In genomic region chr1:92994105-92994712, GRCh38 we compare ENCODE assay signal across 8 cellular contexts. TPM values are rescaled to one million over a fixed set of nuclear protein-coding genes. Genes with fewer than 3 reads are reported as not detected.
A peak's percentile ranks its signal among the peaks of the same experiment; 100 is the strongest.
DNase-seq lines count a peak whose midpoint lies in the region; ATAC-seq, FAIRE-seq and TF ChIP-seq lines count a peak whose summit lies in the region.

No MANE protein-coding gene starts in this region.

- peak; percentile 82 for FAIRE-seq in GM18507 (lab: Jason Lieb, UNC)

- peak; percentile 59 for TF ChIP-seq CTCF in WERI-Rb-1 (IDR thresholded peaks at IDR 0.05; ENCODE audit: low read depth, low read length)
- peak; percentile 97 for TF ChIP-seq CTCF in chondrocyte (IDR thresholded peaks at IDR 0.05)

- H3K27ac ChIP-seq in WERI-Rb-1: no peak overlapping the region

- H3K36me3 Mint-ChIP-seq in chondrocyte (ENCODE audit: low read depth): no peaks in the 10 kb centered on the region

- H3K9me3 Mint-ChIP-seq in chondrocyte (ENCODE audit: low read depth): no peaks in the 10 kb centered on the region

- no peaks in the 10 kb centered on the region for H3K36me3 ChIP-seq in WERI-Rb-1

- peak; percentile 76 for DNase-seq in AG08395 (ENCODE audit: low spot score)
- DNase-seq in GM18507 (ENCODE audit: extremely low spot score, insufficient read length, low read depth): peak; percentile 47
- DNase-seq in NCI-H2171 treated with DMSO at 0.1 percent for 48 hours (lab: John Stamatoyannopoulos, UW): peak; percentile 75
- DNase-seq in WERI-Rb-1: peak; percentile 70
- DNase-seq in chondrocyte (ENCODE audit: low spot score): no peak
- peak; percentile 61 for DNase-seq in left lobe of liver (ENCODE audit: low spot score)
- peak in 2 of 3 experiments; percentile 19 to 72 for DNase-seq in stimulated activated CD4-positive, alpha-beta T cell treated with anti-CD3 and anti-CD28 coated beads, TNF-alpha, amount 100 ng/mL, for 4 hours (ENCODE audit: low read depth in 3 of 3)

- no peak overlapping the region for H3K4me3 Mint-ChIP-seq in chondrocyte (ENCODE audit: unreplicated experiment)

- H3K27me3 ChIP-seq in WERI-Rb-1 (ENCODE audit: insufficient read depth, low read depth, severe bottlenecking): no peaks in the 10 kb centered on the region

- peaks cover 2% of the 10 kb centered on the region for H3K27me3 Mint-ChIP-seq in chondrocyte (ENCODE audit: low read depth)

- no peak overlapping the region for H3K27ac Mint-ChIP-seq in chondrocyte (ENCODE audit: unreplicated experiment)

- peak; percentile 83 for ATAC-seq in HG03135 (IDR thresholded peaks at IDR 0.05; ENCODE audit: unreplicated experiment)
- ATAC-seq in left lobe of liver: peak; percentile 97

- no peaks in the 10 kb centered on the region for H3K4me1 Mint-ChIP-seq in chondrocyte (ENCODE audit: low read depth)

- no peak overlapping the region for H3K4me3 ChIP-seq in WERI-Rb-1 (ENCODE audit: low read depth, low read length)

- no peaks in the 10 kb centered on the region for H3K9me3 ChIP-seq in WERI-Rb-1 (ENCODE audit: severe bottlenecking)

RNA-seq across cellular contexts. Expression of gene DIPK1A, which starts 32.9 kb away (rescaled TPM):
- total RNA-seq in chondrocyte (7.7 to 11.2 TPM (median 10.6 TPM) in 3 replicates), left lobe of liver (10.7 TPM)
